Comparison of ENCODE assay signal across 19 cellular contexts in genomic region chr5:109298794-109299193, GRCh38.
A peak's percentile ranks its signal among the peaks of the same experiment; 100 is the strongest.
DNase-seq lines count a peak whose midpoint lies in the region; FAIRE-seq and TF ChIP-seq lines count a peak whose summit lies in the region.
"Had no signal": no experiment of that assay in that cellular context is flagged by ENCODE, and none has a peak within 500 bp of the region (broad histone marks: within the 10 kb centered on the region; RNA-seq: fewer than 3 reads in every experiment).

No MANE protein-coding gene starts in this region.

- no peak overlapping the region for H3K4me2 ChIP-seq in H1 (ENCODE audit: insufficient read depth in 1 of 2, low read depth in 2 of 2, low read length in 2 of 2)
- H3K4me2 ChIP-seq: A549, BLaER1 had no signal

- no peak overlapping the region for H3K23ac ChIP-seq in H1 (ENCODE audit: insufficient read length)

- no peak overlapping the region for H4K91ac ChIP-seq in H1 (replicated peaks; ENCODE audit: insufficient read length, low read length)

- H4K5ac ChIP-seq in H1 (ENCODE audit: insufficient read length, low read depth, low read length), result no peak overlapping the region

- H3K79me2 ChIP-seq in H1 (ENCODE audit: control insufficient read depth in 1 of 2, insufficient read depth in 2 of 2, low read length in 2 of 2), result no peaks in the 10 kb centered on the region

- H3K36me3 ChIP-seq in H7 (replicated peaks; ENCODE audit: control insufficient read depth, insufficient read depth, low read length) (no peaks in the 10 kb centered on the region), H1 (ENCODE audit: control insufficient read depth in 2 of 4, insufficient read depth in 4 of 4, low read length in 3 of 4) (no peaks in the 10 kb centered on the region)
- H3K36me3 ChIP-seq: BE2C, BLaER1 had no signal

- no peak for TF ChIP-seq EP300 in H1 (IDR thresholded peaks at IDR 0.05; ENCODE audit: borderline replicate concordance in 1 of 2, low read depth in 2 of 2, low read length in 2 of 2)

- no peak overlapping the region for H3K56ac ChIP-seq in H1 (replicated peaks; ENCODE audit: insufficient read length, low read depth, low read length)

- H2BK15ac ChIP-seq in H1 (ENCODE audit: low read length), result no peak overlapping the region

- H4K20me1 ChIP-seq in H1 (replicated peaks in 1 of 2; ENCODE audit: control insufficient read depth in 1 of 2, insufficient read depth in 2 of 2, low read length in 2 of 2), result no peaks in the 10 kb centered on the region
- H4K20me1 ChIP-seq: BLaER1 had no signal

- no peaks in the 10 kb centered on the region for H3K23me2 ChIP-seq in H1 (ENCODE audit: low read depth, low read length)

- H2BK5ac ChIP-seq in H1 (ENCODE audit: low read depth, low read length), result no peak overlapping the region

- H3K79me1 ChIP-seq in H1 (ENCODE audit: low read depth, low read length), result no peaks in the 10 kb centered on the region

- H3K27me3 ChIP-seq in H7 (ENCODE audit: control insufficient read depth, insufficient read depth, low read length), result no peaks in the 10 kb centered on the region
- H3K27me3 ChIP-seq in H1 (replicated peaks in 1 of 4; ENCODE audit: control insufficient read depth in 3 of 4, extremely low read depth in 1 of 4, insufficient read depth in 3 of 4, low read length in 3 of 4), result no peaks in the 10 kb centered on the region
- H3K27me3 ChIP-seq: BE2C, BLaER1 had no signal

- 0 out of 2 replicates have a peak overlapping the region, but pooled peaks have one; percentile 61 for H2AFZ ChIP-seq in H1 (ENCODE audit: low read length)

- TF ChIP-seq POLR2A in H1 (IDR thresholded peaks at IDR 0.05; ENCODE audit: control extremely low read depth in 1 of 2, low read depth in 2 of 2, low read length in 2 of 2), result no peak

- no peak overlapping the region for H2BK20ac ChIP-seq in H1 (ENCODE audit: low read length)

- no peak overlapping the region for H3K9ac ChIP-seq in H1 (replicated peaks in 1 of 4; ENCODE audit: extremely low read depth in 1 of 4, low read depth in 3 of 4, low read length in 3 of 4)
- H3K9ac ChIP-seq: BLaER1 had no signal

- no peak overlapping the region for H3K18ac ChIP-seq in H1 (ENCODE audit: extremely low read depth, low read length)

- no peak overlapping the region for H3K4ac ChIP-seq in H1 (replicated peaks; ENCODE audit: insufficient read length, low read depth, low read length)

- DNase-seq in AG08395 (ENCODE audit: low spot score) (peak; percentile 1), H7 (peak; percentile 26), H1 (ENCODE audit: low read depth in 1 of 2, low spot score in 2 of 2) (no peak), GF-D8 (lab: John Stamatoyannopoulos, UW) (no peak), NCI-H2081 (lab: John Stamatoyannopoulos, UW) (no peak)
- no peak for DNase-seq in stimulated activated CD4-positive, alpha-beta T cell treated with anti-CD3 and anti-CD28 coated beads, Interleukin-4, amount 100 ng/mL, for 24 hours
- DNase-seq: C1 segment of cervical spinal cord; CD4-positive, alpha-beta memory T cell; CD4-positive, CD25-positive, alpha-beta regulatory T cell; CD8-positive, alpha-beta memory T cell; COR-L47 had no signal

- POLR2A ChIA-PET in H1 (lab: Charles Lee; ENCODE audit: partially characterized antibody), result no interaction called here

- WGBS in H1 (ENCODE audit: extremely low coverage in 1 of 2, insufficient coverage in 1 of 2, insufficient read length in 1 of 2, insufficient replicate concordance in 2 of 2, low coverage in 1 of 2, low lambda C conversion rate in 2 of 2, missing lambda C conversion rate in 1 of 2), 2 experiments, result 49% methylated on average over 4 of the region's 4 CpGs; no CpG with 5 or more reads in 1 of the 2 experiments

- no peaks in the 10 kb centered on the region for H3K9me3 ChIP-seq in H1 (ENCODE audit: insufficient read depth in 2 of 2, low read depth in 1 of 2, low read length in 1 of 2)
- H3K9me3 ChIP-seq: BE2C, BLaER1 had no signal

- no peak overlapping the region for H2BK12ac ChIP-seq in H1 (ENCODE audit: low read depth, low read length)

- no peak for FAIRE-seq in H1 (lab: Jason Lieb, UNC)
- FAIRE-seq: A549, G401.6, GM12878, GM12892, GM18507 had no signal

- H2BK120ac ChIP-seq in H1 (replicated peaks; ENCODE audit: low read depth, low read length), result no peak overlapping the region

- H3K14ac ChIP-seq in H1 (ENCODE audit: insufficient read length), result no peak overlapping the region

- H3K4me1 ChIP-seq in H1 (replicated peaks in 1 of 4; ENCODE audit: control insufficient read depth in 3 of 4, insufficient read depth in 4 of 4, low read length in 3 of 4), result peaks cover 0 to 1% (median 0%) of the 10 kb centered on the region in 4 experiments; a peak in 1 of 7 replicates
- H3K4me1 ChIP-seq: A549, BLaER1 had no signal

- no peak overlapping the region for H4K8ac ChIP-seq in H1 (ENCODE audit: extremely low read depth, insufficient read depth, low read length)

- no peak for TF ChIP-seq RAD21 in H1 (IDR thresholded peaks at IDR 0.05 in 1 of 2, conservative IDR thresholded peaks at IDR 0.05 in 1 of 2; ENCODE audit: low read depth in 2 of 2, low read length in 2 of 2)

- CTCF ChIA-PET in H1 (lab: Charles Lee; ENCODE audit: partially characterized antibody), result interaction anchor here (1.0 kb wide), 2 partner anchors 9 to 143 kb away, joined by 3 read pairs; no protein-coding TSS in a partner anchor

- TF ChIP-seq CTCF in H1 (IDR thresholded peaks at IDR 0.05; ENCODE audit: control extremely low read depth in 1 of 3, insufficient read depth in 1 of 3, low read depth in 1 of 3, low read length in 3 of 3), result no peak

- H3K27ac ChIP-seq in H1 (ENCODE audit: low read depth, low read length), result no peak overlapping the region
- H3K27ac ChIP-seq: 22Rv1, A549, BLaER1 had no signal

- H2AK5ac ChIP-seq in H1 (ENCODE audit: low read depth, low read length), result no peak overlapping the region

- H3K4me3 ChIP-seq in H7 (ENCODE audit: insufficient read depth, low read depth, low read length) (no peak overlapping the region), H1 (ENCODE audit: extremely low read depth in 1 of 4, insufficient read depth in 2 of 4, low read depth in 3 of 4, low read length in 4 of 4) (no peak overlapping the region)
- H3K4me3 ChIP-seq: A549, BLaER1, GM12878 had no signal

TF ChIP-seq in H1, 55 proteins besides CTCF, POLR2A, EP300 and RAD21:
- TF ChIP-seq CHD1 (IDR thresholded peaks at IDR 0.05; ENCODE audit: low read depth, low read length) (no peak), JUN (IDR thresholded peaks at IDR 0.05; ENCODE audit: low read depth, low read length) (no peak), ZNF274 (IDR thresholded peaks at IDR 0.05; ENCODE audit: borderline replicate concordance, extremely low read depth, low read length) (no peak), CHD2 (IDR thresholded peaks at IDR 0.05; ENCODE audit: low read length) (no peak), BRCA1 (IDR thresholded peaks at IDR 0.05; ENCODE audit: low read depth, low read length) (no peak), SP4 (IDR thresholded peaks at IDR 0.05; ENCODE audit: low read length) (no peak)

Comparison
In these comparisons a context has a peak if more than half of its experiments do, and no peak if none do; other contexts are left out.
1. DNase-seq: peak in AG08395 (single experiment) and H7 (single experiment); none in H1 (0 of 2), stimulated activated CD4-positive, alpha-beta T cell treated with anti-CD3 and anti-CD28 coated beads, Interleukin-4, amount 100 ng/mL, for 24 hours (single experiment), GF-D8 (single experiment) and NCI-H2081 (0 of 2).